ENCODE assay signal across 9 cellular contexts in genomic region chr12:104680070-104680469, GRCh38.
A peak's percentile ranks its signal among the peaks of the same experiment; 100 is the strongest.
DNase-seq lines count a peak whose midpoint lies in the region; ATAC-seq lines count a peak whose summit lies in the region.
"Had no signal": no experiment of that assay in that cellular context is flagged by ENCODE, and none has a peak within 500 bp of the region (broad histone marks: within the 10 kb centered on the region; RNA-seq: fewer than 3 reads in every experiment).

No MANE protein-coding gene starts in this region.

- ATAC-seq in HG02981 (IDR thresholded peaks at IDR 0.05; ENCODE audit: unreplicated experiment): peak; percentile 48
- ATAC-seq: right cardiac atrium had no signal

- DNase-seq in NOMO-1 treated with DMSO at 0.1 percent for 48 hours (lab: John Stamatoyannopoulos, UW; ENCODE audit: unreplicated experiment) (peak; percentile 28), NOMO-1 treated with dmso at 0.1 percent for 144 hours (lab: John Stamatoyannopoulos, UW; ENCODE audit: unreplicated experiment) (no peak), SK-N-DZ (ENCODE audit: low spot score) (peak; percentile 62), fibroblast of gingiva (ENCODE audit: low read depth) (peak; percentile 25), putamen (ENCODE audit: low spot score) (no peak), 8988T (no peak), NCI-H2196 (lab: John Stamatoyannopoulos, UW; ENCODE audit: unreplicated experiment) (no peak)

Comparison
In these comparisons a context has a peak if more than half of its experiments do, and no peak if none do; other contexts are left out.
1. DNase-seq: peak in NOMO-1 treated with DMSO at 0.1 percent for 48 hours (single experiment), SK-N-DZ (single experiment) and fibroblast of gingiva (single experiment); none in NOMO-1 treated with dmso at 0.1 percent for 144 hours (single experiment), putamen (single experiment), 8988T (single experiment) and NCI-H2196 (single experiment).